ENCODE assay signal across 2 cellular contexts in genomic region chr11:125515102-125515439, GRCh38.
TF ChIP-seq lines count a peak whose summit lies in the region.

No MANE protein-coding gene starts in this region.

TF ChIP-seq in WTC11, 78 proteins besides CTCF, POLR2A, EP300 and RAD21:
- TF ChIP-seq FOXP4 (CRISPR knock-in tag; IDR thresholded peaks at IDR 0.05) (no peak), ZNF121 (CRISPR knock-in tag; IDR thresholded peaks at IDR 0.05) (peak; percentile 86)
TF ChIP-seq in WTC11: peak in this region for 1.

TF ChIP-seq in H1, 55 proteins besides CTCF, POLR2A, EP300 and RAD21:
- TF ChIP-seq POU5F1 (IDR thresholded peaks at IDR 0.05; ENCODE audit: low read depth, low read length) (no peak), KDM1A (IDR thresholded peaks at IDR 0.05; ENCODE audit: borderline replicate concordance, low read length) (0 out of 2 replicates have a peak, but pooled peaks have one; percentile 11), KDM4A (IDR thresholded peaks at IDR 0.05; ENCODE audit: low read depth, low read length, severe bottlenecking) (no peak), JUND (IDR thresholded peaks at IDR 0.05; ENCODE audit: low read length) (no peak), CHD1 (IDR thresholded peaks at IDR 0.05; ENCODE audit: low read depth, low read length) (no peak), EZH2 (IDR thresholded peaks at IDR 0.05; ENCODE audit: low read depth, low read length, severe bottlenecking) (no peak)
- TF ChIP-seq, protein P1, sequence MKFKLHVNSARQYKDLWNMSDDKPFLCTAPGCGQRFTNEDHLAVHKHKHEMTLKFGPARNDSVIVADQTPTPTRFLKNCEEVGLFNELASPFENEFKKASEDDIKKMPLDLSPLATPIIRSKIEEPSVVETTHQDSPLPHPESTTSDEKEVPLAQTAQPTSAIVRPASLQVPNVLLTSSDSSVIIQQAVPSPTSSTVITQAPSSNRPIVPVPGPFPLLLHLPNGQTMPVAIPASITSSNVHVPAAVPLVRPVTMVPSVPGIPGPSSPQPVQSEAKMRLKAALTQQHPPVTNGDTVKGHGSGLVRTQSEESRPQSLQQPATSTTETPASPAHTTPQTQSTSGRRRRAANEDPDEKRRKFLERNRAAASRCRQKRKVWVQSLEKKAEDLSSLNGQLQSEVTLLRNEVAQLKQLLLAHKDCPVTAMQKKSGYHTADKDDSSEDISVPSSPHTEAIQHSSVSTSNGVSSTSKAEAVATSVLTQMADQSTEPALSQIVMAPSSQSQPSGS (IDR thresholded peaks at IDR 0.05; ENCODE audit: low read length): no peak
